ENCODE assay signal across 14 cellular contexts in the genomic region with DNA sequence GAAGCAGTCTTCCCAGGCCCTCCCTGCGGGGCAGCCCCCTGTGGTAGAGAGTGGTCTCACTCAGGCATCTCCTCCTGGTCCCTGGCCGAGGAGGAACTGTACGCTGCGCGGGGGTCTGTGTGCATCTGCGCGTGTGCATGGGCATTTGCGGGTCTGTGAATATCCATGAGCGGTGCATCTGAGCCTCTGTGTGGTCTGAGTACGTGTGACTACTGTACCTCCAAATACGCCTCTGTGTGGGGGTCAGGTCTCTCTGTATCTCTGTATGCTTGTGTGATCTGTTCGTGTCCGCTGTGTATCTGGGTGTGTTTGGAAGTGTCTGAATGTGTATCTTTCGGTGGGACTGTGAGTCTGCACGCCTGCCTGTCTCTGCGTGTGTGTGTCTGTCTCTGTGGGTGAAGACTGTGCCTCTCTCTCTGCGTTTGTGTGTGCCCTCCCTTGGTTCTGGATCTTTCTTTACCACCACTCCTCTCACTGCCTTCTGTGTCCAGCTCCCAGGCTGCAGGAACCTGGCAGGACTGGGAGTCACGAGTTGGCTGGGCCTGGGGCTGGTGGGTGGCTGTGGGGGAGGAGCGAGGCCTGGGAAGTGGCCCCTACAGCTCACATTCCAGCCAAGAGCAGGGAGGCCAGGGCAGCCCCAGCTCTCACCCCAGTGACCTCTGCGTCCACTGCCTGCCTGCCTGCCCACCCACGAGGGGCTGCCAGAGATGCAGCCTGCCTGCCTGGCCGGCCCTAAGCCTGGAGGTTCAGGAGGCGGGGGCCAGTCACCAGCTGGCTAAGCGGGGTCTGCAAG. TPM values are rescaled to one million over a fixed set of nuclear protein-coding genes. Genes with fewer than 3 reads are reported as not detected.
DNase-seq lines count a peak whose midpoint lies in the region; ATAC-seq and TF ChIP-seq lines count a peak whose summit lies in the region.
"Had no signal": no experiment of that assay in that cellular context is flagged by ENCODE, and none has a peak within 500 bp of the region (broad histone marks: within the 10 kb centered on the region; RNA-seq: fewer than 3 reads in every experiment).

No MANE protein-coding gene starts in this region.

- H3K4me3 Mint-ChIP-seq in CD8-positive, alpha-beta memory T cell: peak overlapping the region; percentile 13 to 68 (median 65)
- H3K4me3 Mint-ChIP-seq in endodermal cell (peak overlapping the region; percentile 42), neural progenitor cell (peak overlapping the region; percentile 59)
- H3K4me3 Mint-ChIP-seq: dendritic cell treated with granulocyte-macrophage colony-stimulating factor and Interleukin-4, amounts not matched to agents 40 ng/mL and 50 ng/mL, for 4 days had no signal

- H3K27ac Mint-ChIP-seq in CD8-positive, alpha-beta memory T cell: peak overlapping the region in 2 of 8 donors; percentile 37 to 52
- H3K27ac Mint-ChIP-seq in endodermal cell (no peak overlapping the region), neural progenitor cell (peak overlapping the region; percentile 14)
- H3K27ac Mint-ChIP-seq: dendritic cell treated with granulocyte-macrophage colony-stimulating factor and Interleukin-4, amounts not matched to agents 40 ng/mL and 50 ng/mL, for 4 days had no signal

- no peak for DNase-seq in CD8-positive, alpha-beta memory T cell
- DNase-seq in endodermal cell (no peak), neural progenitor cell (ENCODE audit: low spot score) (peak; percentile 61), DMS 273 treated with DMSO at 0.1 percent for 48 hours (lab: John Stamatoyannopoulos, UW) (no peak), HCEC 1CT (no peak), NCI-H510A (lab: John Stamatoyannopoulos, UW) (no peak)
- DNase-seq: activated CD8-positive, alpha-beta memory T cell treated with anti-CD3 and anti-CD28 coated beads, Interleukin-2, amount 50 U/mL, for 4 hours; GDM1; NCI-H1436 treated with DMSO at 0.1 percent for 48 hours; NCI-H82; small intestine had no signal

- ATAC-seq in SK-N-SH treated with all-trans-retinoic acid at 6 μM for 48 hours: no peak

- TF ChIP-seq CTCF in endodermal cell (conservative IDR thresholded peaks at IDR 0.05) (no peak), neural progenitor cell (IDR thresholded peaks at IDR 0.05) (no peak)

- H3K4me1 ChIP-seq in CD8-positive, alpha-beta memory T cell (ENCODE audit: insufficient read depth, low read length): no peaks in the 10 kb centered on the region
- H3K4me1 ChIP-seq in HUES6 (ENCODE audit: control insufficient read depth, insufficient read depth, low read length) (peaks cover 28% of the 10 kb centered on the region), endodermal cell (ENCODE audit: control insufficient read depth, insufficient read depth, low read length) (peaks cover 2% of the 10 kb centered on the region), neural progenitor cell (peaks cover 18% of the 10 kb centered on the region)

- POLR2A ChIA-PET in CD8-positive, alpha-beta memory T cell (lab: Charles Lee): no interaction called here

- peaks cover 10% of the 10 kb centered on the region for H3K27me3 ChIP-seq in CD8-positive, alpha-beta memory T cell (ENCODE audit: insufficient read depth, low read length, poor library complexity, severe bottlenecking)
- H3K27me3 ChIP-seq in HUES6 (ENCODE audit: control insufficient read depth, insufficient read depth, low read length) (peaks cover 13% of the 10 kb centered on the region), endodermal cell (ENCODE audit: control insufficient read depth, insufficient read depth, low read length, poor library complexity, severe bottlenecking) (peaks cover 24% of the 10 kb centered on the region), neural progenitor cell (peaks cover 48% of the 10 kb centered on the region)

- H4K20me1 ChIP-seq in neural progenitor cell (ENCODE audit: low read depth): no peaks in the 10 kb centered on the region

- peaks cover 11% of the 10 kb centered on the region for H3F3A ChIP-seq in neural progenitor cell (ENCODE audit: low read depth)

- CTCF ChIA-PET in CD8-positive, alpha-beta memory T cell (lab: Charles Lee): no interaction called here

- no peak overlapping the region for H3K4me2 ChIP-seq in neural progenitor cell

- H3K27me3 Mint-ChIP-seq in CD8-positive, alpha-beta memory T cell: peaks cover 13 to 14% of the 10 kb centered on the region in 2 donors
- H3K27me3 Mint-ChIP-seq in endodermal cell (ENCODE audit: insufficient read depth) (peaks cover 15% of the 10 kb centered on the region), neural progenitor cell (ENCODE audit: insufficient read depth, low read depth) (peaks cover 4% of the 10 kb centered on the region)

- 93 to 97% methylated on average over 12 to 22 of the region's 24 CpGs for WGBS in endodermal cell (ENCODE audit: insufficient coverage in 1 of 2, insufficient read length in 1 of 2), 2 experiments

- no peak overlapping the region for H3K4me3 ChIP-seq in CD8-positive, alpha-beta memory T cell (ENCODE audit: low read length)
- peak overlapping the region; percentile 70; the same call in 1 of the 2 replicates for H3K4me3 ChIP-seq in HUES6 (ENCODE audit: low read depth, low read length)
- no peak overlapping the region for H3K4me3 ChIP-seq in endodermal cell (ENCODE audit: low read length)
- H3K4me3 ChIP-seq in neural progenitor cell: no peak overlapping the region

- H2AFZ ChIP-seq in neural progenitor cell (replicated peaks): no peak overlapping the region

- peak overlapping the region; percentile 8 for H3K9ac ChIP-seq in HUES6 (ENCODE audit: low read length)
- no peak overlapping the region for H3K9ac ChIP-seq in endodermal cell (ENCODE audit: extremely low read depth, low read length, poor library complexity, severe bottlenecking)
- no peak overlapping the region for H3K9ac ChIP-seq in neural progenitor cell

- no peaks in the 10 kb centered on the region for H3K79me2 ChIP-seq in neural progenitor cell (ENCODE audit: low read depth)

- H3K36me3 ChIP-seq in CD8-positive, alpha-beta memory T cell (ENCODE audit: insufficient read depth, low read length): no peaks in the 10 kb centered on the region
- H3K36me3 ChIP-seq in HUES6 (ENCODE audit: control insufficient read depth, insufficient read depth, low read length) (no peaks in the 10 kb centered on the region), endodermal cell (ENCODE audit: control insufficient read depth, insufficient read depth, low read length) (no peaks in the 10 kb centered on the region), neural progenitor cell (no peaks in the 10 kb centered on the region)

- no peaks in the 10 kb centered on the region for H3K9me3 Mint-ChIP-seq in CD8-positive, alpha-beta memory T cell
- H3K9me3 Mint-ChIP-seq in endodermal cell (no peaks in the 10 kb centered on the region), neural progenitor cell (no peaks in the 10 kb centered on the region)
- H3K9me3 Mint-ChIP-seq: dendritic cell treated with granulocyte-macrophage colony-stimulating factor and Interleukin-4, amounts not matched to agents 40 ng/mL and 50 ng/mL, for 4 days had no signal

- H3K9me3 ChIP-seq in CD8-positive, alpha-beta memory T cell (ENCODE audit: low read length): no peaks in the 10 kb centered on the region
- H3K9me3 ChIP-seq in HUES6 (ENCODE audit: control insufficient read depth, insufficient read depth, low read depth, low read length) (no peaks in the 10 kb centered on the region), endodermal cell (ENCODE audit: control insufficient read depth, low read length) (no peaks in the 10 kb centered on the region), neural progenitor cell (ENCODE audit: low read depth) (no peaks in the 10 kb centered on the region)

- no peaks in the 10 kb centered on the region for H3K36me3 Mint-ChIP-seq in CD8-positive, alpha-beta memory T cell
- H3K36me3 Mint-ChIP-seq in endodermal cell (ENCODE audit: low read depth): no peaks in the 10 kb centered on the region
- no peaks in the 10 kb centered on the region for H3K36me3 Mint-ChIP-seq in neural progenitor cell

- H3K4me1 Mint-ChIP-seq in CD8-positive, alpha-beta memory T cell: peaks cover 2 to 4% (median 3%) of the 10 kb centered on the region in 3 donors
- peaks cover under 1% of the 10 kb centered on the region for H3K4me1 Mint-ChIP-seq in endodermal cell
- peaks cover 18% of the 10 kb centered on the region for H3K4me1 Mint-ChIP-seq in neural progenitor cell

- H3K27ac ChIP-seq in CD8-positive, alpha-beta memory T cell (ENCODE audit: low read depth, low read length): no peak overlapping the region
- H3K27ac ChIP-seq in HUES6 (ENCODE audit: low read depth, low read length) (no peak overlapping the region), endodermal cell (ENCODE audit: low read depth, low read length) (peak overlapping the region; percentile 11), neural progenitor cell (no peak overlapping the region)

TF ChIP-seq in SK-N-SH treated with all-trans-retinoic acid at 6 μM for 48 hours, 23 proteins besides CTCF, POLR2A, EP300 and RAD21 (continues in another document):
- no peak for TF ChIP-seq ZC3H10 (CRISPR knock-in tag; IDR thresholded peaks at IDR 0.05)
- no peak for TF ChIP-seq TOX (CRISPR knock-in tag; IDR thresholded peaks at IDR 0.05; ENCODE audit: borderline replicate concordance)
- TF ChIP-seq, protein P1, sequence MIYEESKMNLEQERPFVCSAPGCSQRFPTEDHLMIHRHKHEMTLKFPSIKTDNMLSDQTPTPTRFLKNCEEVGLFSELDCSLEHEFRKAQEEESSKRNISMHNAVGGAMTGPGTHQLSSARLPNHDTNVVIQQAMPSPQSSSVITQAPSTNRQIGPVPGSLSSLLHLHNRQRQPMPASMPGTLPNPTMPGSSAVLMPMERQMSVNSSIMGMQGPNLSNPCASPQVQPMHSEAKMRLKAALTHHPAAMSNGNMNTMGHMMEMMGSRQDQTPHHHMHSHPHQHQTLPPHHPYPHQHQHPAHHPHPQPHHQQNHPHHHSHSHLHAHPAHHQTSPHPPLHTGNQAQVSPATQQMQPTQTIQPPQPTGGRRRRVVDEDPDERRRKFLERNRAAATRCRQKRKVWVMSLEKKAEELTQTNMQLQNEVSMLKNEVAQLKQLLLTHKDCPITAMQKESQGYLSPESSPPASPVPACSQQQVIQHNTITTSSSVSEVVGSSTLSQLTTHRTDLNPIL (CRISPR knock-in tag; IDR thresholded peaks at IDR 0.05; ENCODE audit: low read depth): no peak

RNA-seq across cellular contexts. Expression of a gene that starts 1.1 kb away (rescaled TPM):
- under 1 TPM in 1 of 2 experiments, not detected in 1; 0.29 TPM for total RNA-seq in CD8-positive, alpha-beta memory T cell
- polyA plus RNA-seq in CD8-positive, alpha-beta memory T cell: not detected
- total RNA-seq in endodermal cell (1 to 10 TPM; 5.0 to 7.6 TPM), neural progenitor cell (ENCODE audit: low replicate concordance) (1.0 and 2.1 TPM in 2 replicates)
- polyA plus RNA-seq in endodermal cell (2013, experiment 1 of 2): 6.4 TPM
- polyA plus RNA-seq in endodermal cell (2013, experiment 2 of 2): 6.2 TPM

RNA-seq across cellular contexts. Expression of a gene that starts 33.4 kb away (rescaled TPM):
- total RNA-seq in CD8-positive, alpha-beta memory T cell: 1 to 10 TPM; 4.8 to 5.0 TPM
- not detected for polyA plus RNA-seq in CD8-positive, alpha-beta memory T cell
- total RNA-seq in endodermal cell (10 to 100 TPM in 1 of 2 donors, 1 to 10 TPM in 1; 4.4 to 10.4 TPM), neural progenitor cell (ENCODE audit: low replicate concordance) (6.4 and 15.1 TPM in 2 replicates)
- 9.9 TPM for polyA plus RNA-seq in endodermal cell (2013, experiment 1 of 2)
- 8.9 TPM for polyA plus RNA-seq in endodermal cell (2013, experiment 2 of 2)

RNA-seq across cellular contexts. Expression of a gene that starts 46.2 kb away (rescaled TPM):
- 10 to 100 TPM; 57.4 to 66.7 TPM for total RNA-seq in CD8-positive, alpha-beta memory T cell
- polyA plus RNA-seq in CD8-positive, alpha-beta memory T cell: 28.3 TPM
- 10 to 100 TPM; 35.0 to 41.6 TPM for total RNA-seq in endodermal cell
- polyA plus RNA-seq in endodermal cell (2013, experiment 1 of 2): 47.8 TPM
- polyA plus RNA-seq in endodermal cell (2013, experiment 2 of 2): 43.8 TPM
- 26.9 and 29.7 TPM in 2 replicates for total RNA-seq in neural progenitor cell (ENCODE audit: low replicate concordance)
